ENCODE assay signal across 1 cellular context in genomic region chr5:172683696-172684464, GRCh38.
TF ChIP-seq lines count a peak whose summit lies in the region.

No MANE protein-coding gene starts in this region.

TF ChIP-seq in WTC11, 78 proteins besides CTCF, POLR2A, EP300 and RAD21 (continued from another document):
- TF ChIP-seq CREM (CRISPR knock-in tag; IDR thresholded peaks at IDR 0.05) (peak; percentile 69; the same call in 1 of the 2 replicates), NR2C2 (CRISPR knock-in tag; IDR thresholded peaks at IDR 0.05) (no peak), USF2 (CRISPR knock-in tag; IDR thresholded peaks at IDR 0.05) (0 out of 2 replicates have a peak, but pooled peaks have one; percentile 6), ZNF219 (CRISPR knock-in tag; IDR thresholded peaks at IDR 0.05; ENCODE audit: borderline replicate concordance) (0 out of 2 replicates have a peak, but pooled peaks have one; percentile 75), SP1 (CRISPR knock-in tag; conservative IDR thresholded peaks at IDR 0.05) (peak; percentile 77), GRHL2 (CRISPR knock-in tag; IDR thresholded peaks at IDR 0.05; ENCODE audit: insufficient replicate concordance, severe bottlenecking) (no peak), TEAD4 (CRISPR knock-in tag; IDR thresholded peaks at IDR 0.05) (no peak), ZNF121 (CRISPR knock-in tag; IDR thresholded peaks at IDR 0.05) (no peak)
- TF ChIP-seq, protein P1, sequence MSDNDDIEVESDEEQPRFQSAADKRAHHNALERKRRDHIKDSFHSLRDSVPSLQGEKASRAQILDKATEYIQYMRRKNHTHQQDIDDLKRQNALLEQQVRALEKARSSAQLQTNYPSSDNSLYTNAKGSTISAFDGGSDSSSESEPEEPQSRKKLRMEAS (CRISPR knock-in tag; IDR thresholded peaks at IDR 0.05) = peak; percentile 33; the same call in 1 of the 2 replicates
